In the genomic region with DNA sequence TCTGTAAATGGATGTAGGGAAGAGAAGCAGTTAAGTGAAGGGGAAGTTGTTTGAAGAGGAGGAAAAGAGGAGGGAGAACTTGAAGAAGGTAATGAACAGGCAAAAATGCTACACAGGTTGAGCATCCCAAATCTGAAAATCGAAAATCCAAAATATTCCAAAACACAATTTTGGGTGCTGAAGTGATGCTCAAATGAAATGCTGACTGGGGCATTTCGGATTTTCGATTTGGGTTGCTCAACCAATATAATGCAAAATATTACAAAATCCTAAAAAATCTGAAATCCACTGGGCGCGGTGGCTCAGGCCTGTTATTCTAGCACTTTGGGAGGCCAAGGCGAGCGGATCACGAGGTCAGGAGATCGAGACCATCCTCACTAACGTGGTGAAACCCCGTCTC, we compare ENCODE assay signal across 8 cellular contexts.
"Had no signal": no experiment of that assay in that cellular context is flagged by ENCODE, and none has a peak within 500 bp of the region (broad histone marks: within the 10 kb centered on the region; RNA-seq: fewer than 3 reads in every experiment).

No MANE protein-coding gene starts in this region.

- FAIRE-seq: HTR-8/SVneo had no signal

- ATAC-seq: HCT116 had no signal

- H3K36me3 ChIP-seq: HAP-1 had no signal

- H3K4me3 Mint-ChIP-seq: HFFc6 had no signal

- H3K27ac ChIP-seq: GM23248 had no signal

- H3K4me1 ChIP-seq: HAP-1 had no signal

- H3K9me3 Mint-ChIP-seq: HFFc6 had no signal

- H3K4me3 ChIP-seq: GM23248, HAP-1 had no signal

- H3K27ac Mint-ChIP-seq: HFFc6 had no signal

- H3K9me3 ChIP-seq: HAP-1 had no signal

- DNase-seq: GM23248, GOT3, H7, HFFc6, KBM-7 had no signal
